ENCODE assay signal across 26 cellular contexts in genomic region chrX:134896194-134896593, GRCh38.
"Had no signal": no experiment of that assay in that cellular context is flagged by ENCODE, and none has a peak within 500 bp of the region (broad histone marks: within the 10 kb centered on the region; RNA-seq: fewer than 3 reads in every experiment).

No MANE protein-coding gene starts in this region.

- H2AFZ ChIP-seq: PC-9 had no signal

- H3K4me3 ChIP-seq: colonic mucosa, PC-9, SJCRH30 had no signal

- H3K4me1 ChIP-seq: colonic mucosa, SJCRH30 had no signal

- H3K9me3 ChIP-seq: colonic mucosa, SJCRH30, SK-N-SH had no signal

- H3K4me2 ChIP-seq: PC-9, SK-N-SH had no signal

- ATAC-seq: activated CD4-positive, alpha-beta T cell treated with anti-CD3 and anti-CD28 coated beads for 36 hours; activated T-helper 17 cell treated with anti-CD3 and anti-CD28 coated beads, Interleukin-2, amount 50 U/mL, for 72 hours had no signal

- H3K9ac ChIP-seq: SK-N-SH had no signal

- H3K36me3 ChIP-seq: colonic mucosa, WERI-Rb-1 had no signal

- H3K9me2 ChIP-seq: SK-N-SH had no signal

- H3K27ac ChIP-seq: colonic mucosa, PC-9, SJCRH30, WERI-Rb-1 had no signal

- DNase-seq: activated CD4-positive, alpha-beta memory T cell treated with anti-CD3 and anti-CD28 coated beads, Interleukin-2, amount 10 ng/mL, durations not matched to agents 7 days and 5 days; activated CD4-positive, alpha-beta T cell treated with anti-CD3 and anti-CD28 coated beads for 36 hours; activated CD4-positive, alpha-beta T cell treated with anti-CD3 and anti-CD28 coated beads, Interleukin-2, amount 50 U/mL, for 1 hour; activated gamma-delta T cell; activated naive CD4-positive, alpha-beta T cell treated with anti-CD3 and anti-CD28 coated beads for 36 hours; activated T-cell treated with anti-CD3 and anti-CD28 coated beads for 4 hours; activated T-cell treated with anti-CD3 and anti-CD28 coated beads, Interleukin-2, amount 50 U/mL, for 48 hours; amygdala; cerebellar nuclear complex; colonic mucosa; Kasumi-1; NCI-H1048; NCI-H1417 treated with DMSO at 0.1 percent for 48 hours; NCI-H187; NCI-H2081; NCI-H2171; NCI-H2227 treated with DMSO at 0.1 percent for 48 hours; NCI-H446 treated with DMSO at 0.1 percent for 48 hours; NCI-H524 treated with DMSO at 0.1 percent for 48 hours; NCI-H774; PC-9; SJCRH30; SK-N-SH; T-helper 1 cell; WERI-Rb-1 had no signal

- H3K27me3 ChIP-seq: colonic mucosa, SJCRH30 had no signal
